ENCODE assay signal across 18 cellular contexts in the genomic region with DNA sequence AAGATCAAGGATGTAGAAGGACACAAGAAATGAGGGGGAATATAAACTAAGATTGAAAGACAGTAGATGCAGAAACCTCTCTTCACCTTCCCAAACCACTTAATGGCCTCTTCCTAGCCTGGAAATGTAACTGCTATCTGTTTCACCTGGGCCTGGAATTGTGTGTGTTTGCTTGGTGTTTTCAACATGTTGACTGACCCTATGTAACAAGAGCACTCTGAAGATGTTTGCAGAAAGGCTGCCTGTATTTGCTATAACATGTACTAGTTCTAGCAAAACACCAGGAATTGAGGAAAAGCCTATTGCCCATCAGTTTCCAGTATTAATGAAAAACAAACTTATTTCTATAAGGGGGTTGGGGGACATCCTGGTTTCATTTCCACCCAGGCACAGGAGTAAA.
"Had no signal": no experiment of that assay in that cellular context is flagged by ENCODE, and none has a peak within 500 bp of the region (broad histone marks: within the 10 kb centered on the region; RNA-seq: fewer than 3 reads in every experiment).

No MANE protein-coding gene starts in this region.

- H3K4me1 Mint-ChIP-seq: memory B cell; naive B cell; neural crest cell; stimulated activated naive B cell treated with anti-CD40 and anti-IgM and Interleukin-4, amounts not matched to agents 10 μg/mL and 1 μg/mL and 100 μg/mL, for 72 hours had no signal

- H3K4me3 ChIP-seq: dorsolateral prefrontal cortex, lung, pancreas, right lobe of liver, thoracic aorta, tibial nerve, upper lobe of left lung had no signal

- H3K4me1 ChIP-seq: pancreas, tibial nerve, upper lobe of left lung had no signal

- H3K27ac Mint-ChIP-seq: memory B cell; naive B cell; natural killer cell treated with Interleukin-12 subunit alpha and Interleukin-12 subunit beta and Interleukin-15 and Interleukin-18, amount 100 ng/mL, for 72 hours; stimulated activated naive B cell treated with anti-CD40 and anti-IgM and Interleukin-4, amounts not matched to agents 10 μg/mL and 1 μg/mL and 100 μg/mL, for 72 hours; stimulated activated naive CD8-positive, alpha-beta T cell treated with anti-CD3 and anti-CD28 coated beads, Interleukin-15, Interleukin-2, amounts not matched to agents 100 ng/mL and 50 ng/mL, for 24 hours had no signal

- H3K36me3 ChIP-seq: neutrophil, pancreas, right lobe of liver, thoracic aorta, tibial nerve, upper lobe of left lung had no signal

- H3K4me3 Mint-ChIP-seq: memory B cell; naive B cell; natural killer cell treated with Interleukin-12 subunit alpha and Interleukin-12 subunit beta and Interleukin-15 and Interleukin-18, amount 100 ng/mL, for 72 hours; neural crest cell; stimulated activated naive B cell treated with anti-CD40 and anti-IgM and Interleukin-4, amounts not matched to agents 10 μg/mL and 1 μg/mL and 100 μg/mL, for 72 hours; stimulated activated naive CD8-positive, alpha-beta T cell treated with anti-CD3 and anti-CD28 coated beads, Interleukin-15, Interleukin-2, amounts not matched to agents 100 ng/mL and 50 ng/mL, for 24 hours had no signal

- H3K36me3 Mint-ChIP-seq: memory B cell; stimulated activated naive B cell treated with anti-CD40 and anti-IgM and Interleukin-4, amounts not matched to agents 10 μg/mL and 1 μg/mL and 100 μg/mL, for 72 hours had no signal

- H3K9me3 Mint-ChIP-seq: memory B cell; neural crest cell; stimulated activated naive B cell treated with anti-CD40 and anti-IgM and Interleukin-4, amounts not matched to agents 10 μg/mL and 1 μg/mL and 100 μg/mL, for 72 hours; stimulated activated naive CD8-positive, alpha-beta T cell treated with anti-CD3 and anti-CD28 coated beads, Interleukin-15, Interleukin-2, amounts not matched to agents 100 ng/mL and 50 ng/mL, for 24 hours had no signal

- DNase-seq: dorsolateral prefrontal cortex; effector CD4-positive, alpha-beta T cell; naive B cell; pancreas; right lobe of liver; small intestine; stimulated activated CD4-positive, alpha-beta T cell treated with anti-CD3 and anti-CD28 coated beads, Interleukin-15, amount 100 ng/mL, for 24 hours; stimulated activated CD4-positive, alpha-beta T cell treated with anti-CD3 and anti-CD28 coated beads, Interleukin-2, amount 100 ng/mL, for 48 hours; stimulated activated naive B cell treated with anti-CD40 and anti-IgM and Interleukin-4, amounts not matched to agents 10 μg/mL and 1 μg/mL and 100 μg/mL, for 72 hours; upper lobe of left lung had no signal

- H3K27me3 Mint-ChIP-seq: memory B cell; naive B cell; natural killer cell treated with Interleukin-12 subunit alpha and Interleukin-12 subunit beta and Interleukin-15 and Interleukin-18, amount 100 ng/mL, for 72 hours had no signal

- H3K27ac ChIP-seq: dorsolateral prefrontal cortex, neutrophil, pancreas, right lobe of liver, thoracic aorta, tibial nerve, upper lobe of left lung had no signal

- H3K27me3 ChIP-seq: neutrophil, pancreas, right lobe of liver, tibial nerve, upper lobe of left lung had no signal

- ATAC-seq: natural killer cell treated with Interleukin-12 subunit alpha and Interleukin-12 subunit beta and Interleukin-15 and Interleukin-18, amount 100 ng/mL, for 72 hours; stimulated activated naive B cell treated with anti-CD40 and anti-IgM and Interleukin-4, amounts not matched to agents 10 μg/mL and 1 μg/mL and 100 μg/mL, for 72 hours had no signal
